Comparison of ENCODE assay signal across 1 cellular context in the genomic region with DNA sequence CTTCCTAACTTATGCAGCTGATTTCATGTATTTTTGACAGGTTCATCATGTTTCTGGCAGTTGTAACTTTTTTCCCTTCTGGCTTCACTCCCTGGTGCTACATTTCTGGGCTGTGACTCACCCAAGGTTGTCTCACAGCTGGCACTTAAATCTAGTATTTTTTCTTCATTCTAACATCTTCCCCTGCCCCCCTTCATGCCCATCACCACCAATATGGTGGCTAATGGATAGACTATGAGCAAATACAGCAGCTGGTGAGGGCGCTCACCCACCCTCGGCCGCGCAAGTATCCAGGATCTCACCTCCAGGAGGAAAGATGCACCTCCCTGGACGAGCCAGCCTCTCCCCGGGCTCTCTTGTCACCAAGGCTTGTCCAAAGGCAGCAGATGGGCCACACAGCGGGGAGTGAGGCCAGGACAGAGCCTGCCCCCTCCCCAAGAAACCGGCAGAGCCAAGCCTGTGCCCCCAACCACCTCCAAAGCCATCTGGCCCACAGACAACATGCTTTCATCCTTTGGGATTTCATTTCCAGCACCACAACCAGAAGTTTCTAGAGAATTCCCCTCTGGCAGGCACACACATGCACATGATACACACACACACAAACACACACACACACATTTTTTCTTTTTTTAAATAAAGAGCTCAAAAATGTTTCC.
TF ChIP-seq lines count a peak whose summit lies in the region.

No MANE protein-coding gene starts in this region.

TF ChIP-seq in IMR-90, 13 proteins besides CTCF, POLR2A, EP300 and RAD21:
- no peak for TF ChIP-seq CHD1 (IDR thresholded peaks at IDR 0.05; ENCODE audit: low read depth, low read length)
- TF ChIP-seq FOS (IDR thresholded peaks at IDR 0.05; ENCODE audit: low read depth, low read length), result peak; percentile 38; the same call in 1 of the 2 replicates
- TF ChIP-seq BHLHE40 (IDR thresholded peaks at IDR 0.05; ENCODE audit: low read depth, low read length), result 0 out of 2 replicates have a peak, but pooled peaks have one; percentile 11
